ENCODE assay signal across 8 cellular contexts in genomic region chr7:26291699-26292538, GRCh38. TPM values are rescaled to one million over a fixed set of nuclear protein-coding genes. Genes with fewer than 3 reads are reported as not detected.
DNase-seq lines count a peak whose midpoint lies in the region; ATAC-seq and TF ChIP-seq lines count a peak whose summit lies in the region.

SNX10 (plus strand) TSS chr7:26291862; CDS start chr7:26346443, 54,581 bp downstream.

- H3K27me3 ChIP-seq in liver (ENCODE audit: control insufficient read depth in 4 of 4, insufficient read depth in 4 of 4, low read length in 3 of 4): no peaks in the 10 kb centered on the region

- peak within 1 kb of the TSS; percentile 91 for H3K4me3 Mint-ChIP-seq in WTC11

- H3K27ac Mint-ChIP-seq in WTC11: peak within 1 kb of the TSS; percentile 63; the same call in 1 of the 2 replicates

- H3K9me3 Mint-ChIP-seq in WTC11: no peaks in the 10 kb centered on the region

- peak within 1 kb of the TSS; percentile 67 to 87 for H3K9ac ChIP-seq in liver (ENCODE audit: low read depth in 1 of 2, low read length in 2 of 2)

- peaks cover 0 to 23% (median 3%) of the 10 kb centered on the region in 4 donors for H3K4me1 ChIP-seq in liver (ENCODE audit: control insufficient read depth in 4 of 4, insufficient read depth in 4 of 4, low read length in 3 of 4)

- H3K36me3 ChIP-seq in liver (ENCODE audit: control insufficient read depth in 4 of 4, insufficient read depth in 3 of 4, low read depth in 1 of 4, low read length in 3 of 4): peaks cover 0 to 6% (median 0%) of the 10 kb centered on the region in 4 donors

- DNase-seq in GM13977 (ENCODE audit: low spot score) (peak; percentile 71), NCI-H1694 (lab: John Stamatoyannopoulos, UW) (peak; percentile 30), WTC11 (ENCODE audit: low spot score) (peak; percentile 79), SHP77 (lab: John Stamatoyannopoulos, UW) (no peak)
- DNase-seq in central memory CD4-positive, alpha-beta T cell: peak; percentile 64
- peak; percentile 58 to 69 for DNase-seq in stimulated activated CD4-positive, alpha-beta T cell treated with anti-CD3 and anti-CD28 coated beads, Interleukin-4, amount 100 ng/mL, for 4 hours

- no peaks in the 10 kb centered on the region for H3K9me3 ChIP-seq in liver (ENCODE audit: control insufficient read depth in 4 of 4, low read length in 3 of 4)

- CTCF ChIA-PET in WTC11 (lab: Charles Lee): interaction anchor here (0.6 to 1.3 kb wide), 6 partner anchors 10 to 396 kb away, joined by 3 to 5 read pairs (median 3); no protein-coding TSS in a partner anchor

- POLR2A ChIA-PET in WTC11 (lab: Charles Lee): interaction anchor here (0.6 to 1.5 kb wide), 4 partner anchors 91 to 103 kb away, joined by 3 read pairs; partner anchors contain the start of genes CBX3 and HNRNPA2B1

- in situ Hi-C loops in GM13977 (cut with MboI; ENCODE audit: low pct_unique_long_range_greater_than_20kb, low sequenced_read_pairs, unreplicated experiment): no loop called here

- H3K27ac ChIP-seq in liver (ENCODE audit: low read depth in 1 of 2, low read length in 2 of 2): peak within 1 kb of the TSS; percentile 85 to 88

- no peaks in the 10 kb centered on the region for H3K36me3 Mint-ChIP-seq in WTC11

- ATAC-seq in HG02852 (IDR thresholded peaks at IDR 0.05; ENCODE audit: unreplicated experiment): peak; percentile 70
- peak; percentile 94 for ATAC-seq in WTC11

- peaks cover 19% of the 10 kb centered on the region for H3K4me1 Mint-ChIP-seq in WTC11

- no peaks in the 10 kb centered on the region; the same call in 1 of the 2 replicates for H3K27me3 Mint-ChIP-seq in WTC11 (ENCODE audit: low read depth)

- TF ChIP-seq RAD21 in liver (IDR thresholded peaks at IDR 0.05): peak; percentile 63 to 68

- WGBS in liver: 2% methylated on average over 74 of the region's 74 CpGs

- TF ChIP-seq CTCF in GM13977 (IDR thresholded peaks at IDR 0.05; ENCODE audit: extremely low read depth, insufficient read depth, missing control alignments) (peak; percentile 67), WTC11 (IDR thresholded peaks at IDR 0.05) (no peak), liver (IDR thresholded peaks at IDR 0.05; ENCODE audit: low read depth, low read length, missing input control) (peak; percentile 41)

- peak within 1 kb of the TSS; percentile 78 to 89 (median 79) for H3K4me3 ChIP-seq in liver (ENCODE audit: low read depth in 1 of 3, low read length in 3 of 3)

TF ChIP-seq in WTC11, 78 proteins besides CTCF, POLR2A, EP300 and RAD21 (continues in another document):
- TF ChIP-seq ZNF121 (CRISPR knock-in tag; IDR thresholded peaks at IDR 0.05) (no peak), ARID4B (CRISPR knock-in tag; IDR thresholded peaks at IDR 0.05; ENCODE audit: borderline replicate concordance) (no peak), GTF2I (CRISPR knock-in tag; conservative IDR thresholded peaks at IDR 0.05) (no peak), E2F1 (CRISPR knock-in tag; IDR thresholded peaks at IDR 0.05) (no peak), NR2C2 (CRISPR knock-in tag; IDR thresholded peaks at IDR 0.05) (no peak)

TF ChIP-seq in liver, 16 proteins besides CTCF, POLR2A, EP300 and RAD21:
- no peak for TF ChIP-seq TAF1 (conservative IDR thresholded peaks at IDR 0.05)
- TF ChIP-seq RXRA (IDR thresholded peaks at IDR 0.05): no peak
- no peak for TF ChIP-seq EGR1 (IDR thresholded peaks at IDR 0.05; ENCODE audit: low read depth in 2 of 2)
- no peak for TF ChIP-seq NR2F2 (IDR thresholded peaks at IDR 0.05)
- no peak for TF ChIP-seq YY1 (IDR thresholded peaks at IDR 0.05)
- TF ChIP-seq FOXA2 (IDR thresholded peaks at IDR 0.05): no peak
- TF ChIP-seq FOXA1 (IDR thresholded peaks at IDR 0.05): no peak
- TF ChIP-seq JUND (IDR thresholded peaks at IDR 0.05): no peak

RNA-seq across cellular contexts. Expression of gene SNX10, which starts in this region (rescaled TPM):
- total RNA-seq in WTC11 (2021): 10.8 to 13.3 TPM (median 12.5 TPM) in 3 replicates
- total RNA-seq in liver: 10 to 100 TPM in 1 of 2 donors, 1 to 10 TPM in 1; 5.9 to 14.0 TPM
- 10 to 100 TPM; 11.5 to 15.9 TPM for polyA plus RNA-seq in liver

Comparison
In these comparisons a context has a peak if more than half of its experiments do, and no peak if none do; other contexts are left out.
1. DNase-seq: peak in GM13977 (single experiment), NCI-H1694 (single experiment), WTC11 (single experiment), central memory CD4-positive, alpha-beta T cell (single experiment) and stimulated activated CD4-positive, alpha-beta T cell treated with anti-CD3 and anti-CD28 coated beads, Interleukin-4, amount 100 ng/mL, for 4 hours (2 of 2); none in SHP77 (0 of 2).